ENCODE assay signal across 17 cellular contexts in genomic region chrX:65751511-65751910, GRCh38.
DNase-seq lines count a peak whose midpoint lies in the region; ATAC-seq lines count a peak whose summit lies in the region.
"Had no signal": no experiment of that assay in that cellular context is flagged by ENCODE, and none has a peak within 500 bp of the region (broad histone marks: within the 10 kb centered on the region; RNA-seq: fewer than 3 reads in every experiment).

No MANE protein-coding gene starts in this region.

- peak overlapping the region in 7 of 11 experiments; percentile 35 to 70 (median 61); a peak in 10 of 22 replicates for H3K9ac ChIP-seq in BLaER1 treated with 17β-estradiol and CSF1 and Interleukin-3, amounts not matched to agents 10 nM and 100 nM

- H3K27ac ChIP-seq in BLaER1 treated with 17β-estradiol and CSF1 and Interleukin-3, amounts not matched to agents 10 nM and 100 nM = peak overlapping the region in 8 of 11 experiments; percentile 56 to 87 (median 75); a peak in 16 of 22 replicates
- H3K27ac ChIP-seq: body of pancreas, foreskin keratinocyte had no signal

- DNase-seq in T-helper 1 cell (no peak), NOMO-1 treated with DMSO at 0.1 percent for 48 hours (lab: John Stamatoyannopoulos, UW; ENCODE audit: unreplicated experiment) (peak; percentile 47), immature natural killer cell (no peak), DMS79 (lab: John Stamatoyannopoulos, UW) (no peak), islet precursor cell (no peak)
- DNase-seq: activated gamma-delta T cell treated with Interleukin-2 at 50 U/mL for 16 hours; body of pancreas; cortex of kidney; DMS53; foreskin keratinocyte; HFFc6; midbrain; NCI-H1694; stimulated activated CD8-positive, alpha-beta memory T cell treated with anti-CD3 and anti-CD28 coated beads, Interleukin-4, amount 100 ng/mL, for 48 hours had no signal

- peaks cover 41% of the 10 kb centered on the region for H3K4me1 Mint-ChIP-seq in T-helper 1 cell treated with Interleukin-12 subunit alpha and Interleukin-12 subunit beta and Interleukin-4 antibody, amounts not matched to agents 30 μg/mL and 1 μg/mL, for 36 hours (ENCODE audit: low read depth)
- peaks cover 49 to 70% of the 10 kb centered on the region in 2 donors for H3K4me1 Mint-ChIP-seq in immature natural killer cell

- H3K27ac Mint-ChIP-seq in T-helper 1 cell treated with Interleukin-12 subunit alpha and Interleukin-12 subunit beta and Interleukin-4 antibody, amounts not matched to agents 30 μg/mL and 1 μg/mL, for 36 hours = peak overlapping the region; percentile 55
- peak overlapping the region in 4 of 6 donors; percentile 13 to 86 (median 76) for H3K27ac Mint-ChIP-seq in immature natural killer cell
- H3K27ac Mint-ChIP-seq: HFFc6 had no signal

- peaks cover 51 to 92% (median 89%) of the 10 kb centered on the region in 11 experiments; a peak in 21 of 22 replicates for H3K27me3 ChIP-seq in BLaER1 treated with 17β-estradiol and CSF1 and Interleukin-3, amounts not matched to agents 10 nM and 100 nM
- H3K27me3 ChIP-seq: body of pancreas, foreskin keratinocyte had no signal

- no peaks in the 10 kb centered on the region for H3K36me3 ChIP-seq in BLaER1 treated with 17β-estradiol and CSF1 and Interleukin-3, amounts not matched to agents 10 nM and 100 nM

- no peak for ATAC-seq in HG02610 (IDR thresholded peaks at IDR 0.05; ENCODE audit: unreplicated experiment)
- ATAC-seq: body of pancreas, foreskin keratinocyte had no signal

- H3K4me2 ChIP-seq in BLaER1 treated with 17β-estradiol and CSF1 and Interleukin-3, amounts not matched to agents 10 nM and 100 nM = peak overlapping the region in 10 of 11 experiments; percentile 18 to 66 (median 54); a peak in 19 of 22 replicates

- H3K4me1 ChIP-seq in BLaER1 treated with 17β-estradiol and CSF1 and Interleukin-3, amounts not matched to agents 10 nM and 100 nM = peaks cover 16 to 28% (median 25%) of the 10 kb centered on the region in 10 experiments; a peak in 19 of 20 replicates
- H3K4me1 ChIP-seq: body of pancreas had no signal

- peaks cover 10 to 25% (median 19%) of the 10 kb centered on the region in 11 experiments; a peak in 19 of 22 replicates for H3K9me3 ChIP-seq in BLaER1 treated with 17β-estradiol and CSF1 and Interleukin-3, amounts not matched to agents 10 nM and 100 nM (replicated peaks in 1 of 11)
- H3K9me3 ChIP-seq: body of pancreas had no signal

- no peaks in the 10 kb centered on the region for H3K27me3 Mint-ChIP-seq in T-helper 1 cell treated with Interleukin-12 subunit alpha and Interleukin-12 subunit beta and Interleukin-4 antibody, amounts not matched to agents 30 μg/mL and 1 μg/mL, for 36 hours (ENCODE audit: low read depth)
- peaks cover 0 to 8% (median 2%) of the 10 kb centered on the region in 3 donors for H3K27me3 Mint-ChIP-seq in immature natural killer cell (ENCODE audit: low read depth in 3 of 3)

- H3K9me3 Mint-ChIP-seq in T-helper 1 cell treated with Interleukin-12 subunit alpha and Interleukin-12 subunit beta and Interleukin-4 antibody, amounts not matched to agents 30 μg/mL and 1 μg/mL, for 36 hours = peaks cover 7% of the 10 kb centered on the region
- no peaks in the 10 kb centered on the region for H3K9me3 Mint-ChIP-seq in immature natural killer cell
- H3K9me3 Mint-ChIP-seq: HFFc6 had no signal

- H3K4me3 ChIP-seq in BLaER1 treated with 17β-estradiol and CSF1 and Interleukin-3, amounts not matched to agents 10 nM and 100 nM = no peak overlapping the region; a peak in 1 of 20 replicates
- H3K4me3 ChIP-seq: body of pancreas had no signal

- peaks cover 22% of the 10 kb centered on the region for H3K36me3 Mint-ChIP-seq in T-helper 1 cell treated with Interleukin-12 subunit alpha and Interleukin-12 subunit beta and Interleukin-4 antibody, amounts not matched to agents 30 μg/mL and 1 μg/mL, for 36 hours (ENCODE audit: low read depth)
- H3K36me3 Mint-ChIP-seq in immature natural killer cell = no peaks in the 10 kb centered on the region

- peak overlapping the region; percentile 21 for H3K4me3 Mint-ChIP-seq in T-helper 1 cell treated with Interleukin-12 subunit alpha and Interleukin-12 subunit beta and Interleukin-4 antibody, amounts not matched to agents 30 μg/mL and 1 μg/mL, for 36 hours
- H3K4me3 Mint-ChIP-seq in immature natural killer cell = peak overlapping the region; percentile 48 to 88 (median 76)
- H3K4me3 Mint-ChIP-seq: HFFc6 had no signal

- no peaks in the 10 kb centered on the region; a peak in 1 of 22 replicates for H4K20me1 ChIP-seq in BLaER1 treated with 17β-estradiol and CSF1 and Interleukin-3, amounts not matched to agents 10 nM and 100 nM
